ENCODE assay signal across 29 cellular contexts in genomic region chr2:60268032-60268431, GRCh38.
"Had no signal": no experiment of that assay in that cellular context is flagged by ENCODE, and none has a peak within 500 bp of the region (broad histone marks: within the 10 kb centered on the region; RNA-seq: fewer than 3 reads in every experiment).

No MANE protein-coding gene starts in this region.

- H3K27me3 Mint-ChIP-seq: dendritic cell treated with granulocyte-macrophage colony-stimulating factor and Interleukin-4, amounts not matched to agents 40 ng/mL and 50 ng/mL, for 4 days; effector memory CD8-positive, alpha-beta T cell had no signal

- H3K4me3 Mint-ChIP-seq: dendritic cell treated with granulocyte-macrophage colony-stimulating factor and Interleukin-4, amounts not matched to agents 40 ng/mL and 50 ng/mL, for 4 days; effector memory CD8-positive, alpha-beta T cell; endodermal cell had no signal

- H3K4me3 ChIP-seq: colonic mucosa, coronary artery, dorsolateral prefrontal cortex, esophagus muscularis mucosa, esophagus squamous epithelium, gastrocnemius medialis, gastroesophageal sphincter, heart left ventricle, heart right ventricle had no signal

- H3K9me3 ChIP-seq: colonic mucosa, esophagus muscularis mucosa, esophagus squamous epithelium, gastrocnemius medialis, gastroesophageal sphincter, heart left ventricle, heart right ventricle had no signal

- H3K27ac ChIP-seq: colonic mucosa, coronary artery, dorsolateral prefrontal cortex, epithelial cell of prostate, esophagus muscularis mucosa, esophagus squamous epithelium, foreskin keratinocyte, gastrocnemius medialis, gastroesophageal sphincter, heart left ventricle, heart right ventricle had no signal

- DNase-seq: colonic mucosa; cortex of kidney; dermis blood vessel endothelial cell; dorsolateral prefrontal cortex; effector CD4-positive, alpha-beta T cell; effector CD8-positive, alpha-beta T cell; effector memory CD4-positive, alpha-beta T cell; effector memory CD8-positive, alpha-beta T cell; endodermal cell; erythroblast; esophagus squamous epithelium; foreskin fibroblast; foreskin keratinocyte; foreskin melanocyte; gastrocnemius medialis; glutamatergic neuron; head of caudate nucleus; heart left ventricle; heart right ventricle had no signal

- H3K27ac Mint-ChIP-seq: dendritic cell treated with granulocyte-macrophage colony-stimulating factor and Interleukin-4, amounts not matched to agents 40 ng/mL and 50 ng/mL, for 4 days; effector memory CD8-positive, alpha-beta T cell; endodermal cell had no signal

- H3K36me3 ChIP-seq: colonic mucosa, esophagus muscularis mucosa, esophagus squamous epithelium, gastrocnemius medialis, gastroesophageal sphincter, heart left ventricle, heart right ventricle had no signal

- H3K4me1 ChIP-seq: colonic mucosa, esophagus muscularis mucosa, esophagus squamous epithelium, foreskin keratinocyte, gastrocnemius medialis, gastroesophageal sphincter, heart left ventricle, heart right ventricle had no signal

- ATAC-seq: effector memory CD8-positive, alpha-beta T cell; esophagus mucosa; foreskin keratinocyte; gastrocnemius medialis; gastroesophageal sphincter had no signal

- H3K27me3 ChIP-seq: colonic mucosa, esophagus muscularis mucosa, esophagus squamous epithelium, foreskin keratinocyte, gastrocnemius medialis, gastroesophageal sphincter, heart left ventricle, heart right ventricle had no signal

- FAIRE-seq: colon, endometrium, endothelial cell of umbilical vein, frontal cortex had no signal

- H3K9me3 Mint-ChIP-seq: endodermal cell had no signal
